Comparison of ENCODE assay signal across 2 cellular contexts in the genomic region with DNA sequence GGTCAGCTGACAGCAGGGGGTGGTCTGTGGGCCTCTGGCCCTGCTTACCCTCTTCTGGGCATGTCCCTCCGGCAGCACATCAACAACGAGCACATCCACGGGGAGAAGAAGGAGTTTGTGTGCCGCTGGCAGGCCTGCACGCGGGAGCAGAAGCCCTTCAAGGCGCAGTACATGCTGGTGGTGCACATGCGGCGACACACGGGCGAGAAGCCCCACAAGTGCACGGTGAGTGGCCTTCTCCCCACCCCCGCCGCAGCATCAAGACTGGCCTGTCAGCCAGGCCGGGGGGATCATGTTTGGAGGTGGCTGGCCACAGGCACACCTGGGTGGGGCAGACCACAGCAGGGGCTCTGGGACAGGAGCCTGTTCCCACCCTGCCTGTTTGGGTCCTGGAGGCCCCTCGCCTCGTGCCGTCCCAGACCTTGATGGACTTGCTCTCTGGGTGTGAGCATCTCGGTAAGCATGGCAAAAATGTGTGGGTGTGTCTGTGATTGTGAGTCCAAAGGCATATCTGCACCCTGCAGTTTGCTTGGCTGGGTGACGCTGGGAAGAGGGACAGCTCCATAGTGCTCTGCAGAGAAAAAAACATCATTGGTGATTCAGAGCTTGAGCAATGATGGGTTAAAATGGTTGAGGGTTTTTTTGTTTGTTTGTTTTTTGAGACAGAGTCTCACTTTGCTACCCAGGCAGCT.
TF ChIP-seq lines count a peak whose summit lies in the region.

No MANE protein-coding gene starts in this region.

TF ChIP-seq in A549, 52 proteins besides CTCF, POLR2A, EP300 and RAD21:
- TF ChIP-seq, protein P1, sequence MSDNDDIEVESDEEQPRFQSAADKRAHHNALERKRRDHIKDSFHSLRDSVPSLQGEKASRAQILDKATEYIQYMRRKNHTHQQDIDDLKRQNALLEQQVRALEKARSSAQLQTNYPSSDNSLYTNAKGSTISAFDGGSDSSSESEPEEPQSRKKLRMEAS (IDR thresholded peaks at IDR 0.05): peak; percentile 60
- TF ChIP-seq KDM1A (IDR thresholded peaks at IDR 0.05; ENCODE audit: low read depth) (no peak), BHLHE40 (IDR thresholded peaks at IDR 0.05; ENCODE audit: low read depth, low read length) (no peak), FOSL2 (IDR thresholded peaks at IDR 0.05) (no peak), FOSL2 (CRISPR knock-in tag; IDR thresholded peaks at IDR 0.05) (peak; percentile 46; the same call in 1 of the 2 replicates)
- TF ChIP-seq, protein P2, sequence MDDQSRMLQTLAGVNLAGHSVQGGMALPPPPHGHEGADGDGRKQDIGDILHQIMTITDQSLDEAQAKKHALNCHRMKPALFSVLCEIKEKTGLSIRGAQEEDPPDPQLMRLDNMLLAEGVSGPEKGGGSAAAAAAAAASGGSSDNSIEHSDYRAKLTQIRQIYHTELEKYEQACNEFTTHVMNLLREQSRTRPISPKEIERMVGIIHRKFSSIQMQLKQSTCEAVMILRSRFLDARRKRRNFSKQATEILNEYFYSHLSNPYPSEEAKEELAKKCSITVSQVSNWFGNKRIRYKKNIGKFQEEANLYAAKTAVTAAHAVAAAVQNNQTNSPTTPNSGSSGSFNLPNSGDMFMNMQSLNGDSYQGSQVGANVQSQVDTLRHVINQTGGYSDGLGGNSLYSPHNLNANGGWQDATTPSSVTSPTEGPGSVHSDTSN (IDR thresholded peaks at IDR 0.05): no peak
TF ChIP-seq in A549: peak in this region for 2.

TF ChIP-seq in IMR-90, 13 proteins besides CTCF, POLR2A, EP300 and RAD21:
- TF ChIP-seq CHD1 (IDR thresholded peaks at IDR 0.05; ENCODE audit: low read depth, low read length): no peak
- TF ChIP-seq SMC3 (IDR thresholded peaks at IDR 0.05; ENCODE audit: low read depth, low read length): no peak
- TF ChIP-seq CEBPB (IDR thresholded peaks at IDR 0.05; ENCODE audit: low read depth, low read length): peak; percentile 29; the same call in 1 of the 2 replicates
- no peak for TF ChIP-seq FOS (IDR thresholded peaks at IDR 0.05; ENCODE audit: low read depth, low read length)
- no peak for TF ChIP-seq MXI1 (IDR thresholded peaks at IDR 0.05; ENCODE audit: borderline replicate concordance, low read depth, low read length)
- no peak for TF ChIP-seq BHLHE40 (IDR thresholded peaks at IDR 0.05; ENCODE audit: low read depth, low read length)
- TF ChIP-seq RCOR1 (IDR thresholded peaks at IDR 0.05; ENCODE audit: insufficient replicate concordance, low read length): no peak
